ENCODE assay signal across 1 cellular context in genomic region chr3:24242012-24242698, GRCh38.
TF ChIP-seq lines count a peak whose summit lies in the region.

No MANE protein-coding gene starts in this region.

TF ChIP-seq in WTC11, 78 proteins besides CTCF, POLR2A, EP300 and RAD21 (continued from another document):
- TF ChIP-seq ZNF425 (CRISPR knock-in tag; conservative IDR thresholded peaks at IDR 0.05) (no peak), USF1 (CRISPR knock-in tag; IDR thresholded peaks at IDR 0.05) (no peak), PRRX2 (CRISPR knock-in tag; IDR thresholded peaks at IDR 0.05) (no peak), ZNF138 (CRISPR knock-in tag; conservative IDR thresholded peaks at IDR 0.05) (no peak), ZNF263 (CRISPR knock-in tag; IDR thresholded peaks at IDR 0.05; ENCODE audit: low read depth) (no peak), TP53 (CRISPR knock-in tag; IDR thresholded peaks at IDR 0.05) (no peak), NR1H2 (CRISPR knock-in tag; IDR thresholded peaks at IDR 0.05) (no peak), ERG (CRISPR knock-in tag; IDR thresholded peaks at IDR 0.05) (no peak), MYBL2 (CRISPR knock-in tag; IDR thresholded peaks at IDR 0.05) (no peak), ZNF219 (CRISPR knock-in tag; IDR thresholded peaks at IDR 0.05; ENCODE audit: borderline replicate concordance) (no peak), ZNF532 (CRISPR knock-in tag; IDR thresholded peaks at IDR 0.05; ENCODE audit: borderline replicate concordance) (no peak), PREB (CRISPR knock-in tag; IDR thresholded peaks at IDR 0.05; ENCODE audit: borderline replicate concordance) (no peak), HMGA2 (CRISPR knock-in tag; IDR thresholded peaks at IDR 0.05) (no peak), E2F5 (CRISPR knock-in tag; IDR thresholded peaks at IDR 0.05) (no peak), STAT6 (CRISPR knock-in tag; conservative IDR thresholded peaks at IDR 0.05; ENCODE audit: low read depth) (no peak), AFF4 (CRISPR knock-in tag; IDR thresholded peaks at IDR 0.05; ENCODE audit: borderline replicate concordance) (no peak)
